13 cellular contexts compared by ENCODE assay signal in the genomic region with DNA sequence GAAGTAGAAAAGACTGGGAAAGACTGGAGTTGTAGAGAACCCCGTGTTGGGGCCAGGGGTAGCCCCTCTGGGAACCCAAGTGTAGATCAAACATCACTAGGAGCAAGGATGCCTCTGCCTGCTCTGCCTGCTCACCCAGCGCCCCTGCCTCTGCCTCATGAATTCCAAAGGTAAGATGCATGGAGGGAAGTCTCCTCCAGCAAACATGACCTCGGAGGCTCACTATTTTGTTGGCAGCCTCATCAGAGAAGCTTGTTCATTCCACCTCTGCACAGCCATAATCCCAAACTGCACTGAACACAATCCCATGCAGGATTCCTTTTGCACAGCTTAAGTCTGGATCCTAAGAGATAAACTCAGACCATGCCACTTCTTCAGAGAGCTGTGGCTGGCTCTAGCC. TPM values are rescaled to one million over a fixed set of nuclear protein-coding genes. Genes with fewer than 3 reads are reported as not detected.
DNase-seq lines count a peak whose midpoint lies in the region; ATAC-seq and TF ChIP-seq lines count a peak whose summit lies in the region.
"Had no signal": no experiment of that assay in that cellular context is flagged by ENCODE, and none has a peak within 500 bp of the region (broad histone marks: within the 10 kb centered on the region; RNA-seq: fewer than 3 reads in every experiment).

No MANE protein-coding gene starts in this region.

- DNase-seq in HFFc6 (peak; percentile 25), NCI-H226 (peak; percentile 21), kidney tubule cell (ENCODE audit: low spot score) (peak; percentile 22)
- DNase-seq: CD8-positive, alpha-beta T cell; COR-L47; DND-41; GDM1 had no signal

- H3K27me3 Mint-ChIP-seq in HFFc6 (ENCODE audit: insufficient read depth), result no peaks in the 10 kb centered on the region; the same call in none of the 2 replicates

- TF ChIP-seq CTCF in HFFc6 (IDR thresholded peaks at IDR 0.05), result no peak

- peaks cover 7% of the 10 kb centered on the region for H3K4me1 Mint-ChIP-seq in HFFc6 (ENCODE audit: low read depth)

- H3K4me3 Mint-ChIP-seq in HFFc6, result no peak overlapping the region
- H3K4me3 Mint-ChIP-seq: CD14-positive monocyte; CD8-positive, alpha-beta T cell had no signal

- H3K36me3 Mint-ChIP-seq in HFFc6 (ENCODE audit: low read depth), result no peaks in the 10 kb centered on the region; the same call in 1 of the 2 replicates

- no peak overlapping the region for H3K27ac Mint-ChIP-seq in HFFc6
- H3K27ac Mint-ChIP-seq: CD8-positive, alpha-beta T cell had no signal

- H3K9me3 Mint-ChIP-seq in HFFc6, result no peaks in the 10 kb centered on the region
- H3K9me3 Mint-ChIP-seq: CD14-positive monocyte; CD8-positive, alpha-beta T cell had no signal

- no peak for ATAC-seq in SK-N-SH treated with all-trans-retinoic acid at 6 μM for 48 hours
- no peak for ATAC-seq in GM21447 (IDR thresholded peaks at IDR 0.05; ENCODE audit: unreplicated experiment)
- no peak for ATAC-seq in HG03139 (IDR thresholded peaks at IDR 0.05; ENCODE audit: unreplicated experiment)
- ATAC-seq: A549; CD8-positive, alpha-beta T cell; HCT116 had no signal

TF ChIP-seq in SK-N-SH treated with all-trans-retinoic acid at 6 μM for 48 hours, 23 proteins besides CTCF, POLR2A, EP300 and RAD21:
- TF ChIP-seq BACH2 (CRISPR knock-in tag; IDR thresholded peaks at IDR 0.05; ENCODE audit: borderline replicate concordance) (no peak), ESRRG (CRISPR knock-in tag; IDR thresholded peaks at IDR 0.05) (no peak), PPARA (CRISPR knock-in tag; IDR thresholded peaks at IDR 0.05; ENCODE audit: borderline replicate concordance) (no peak), ZC3H10 (CRISPR knock-in tag; IDR thresholded peaks at IDR 0.05) (no peak), ZNF565 (CRISPR knock-in tag; conservative IDR thresholded peaks at IDR 0.05; ENCODE audit: low read depth) (no peak), TOX (CRISPR knock-in tag; IDR thresholded peaks at IDR 0.05; ENCODE audit: borderline replicate concordance) (no peak), TCF4 (CRISPR knock-in tag; IDR thresholded peaks at IDR 0.05; ENCODE audit: borderline replicate concordance) (no peak), OSR1 (CRISPR knock-in tag; IDR thresholded peaks at IDR 0.05) (no peak), SNAI2 (CRISPR knock-in tag; IDR thresholded peaks at IDR 0.05) (no peak), ZNF70 (CRISPR knock-in tag; IDR thresholded peaks at IDR 0.05) (no peak), GLIS3 (CRISPR knock-in tag; IDR thresholded peaks at IDR 0.05) (no peak), ARNTL (CRISPR knock-in tag; IDR thresholded peaks at IDR 0.05; ENCODE audit: borderline replicate concordance, low read depth) (no peak), RARB (CRISPR knock-in tag; IDR thresholded peaks at IDR 0.05) (no peak), ZNF8 (CRISPR knock-in tag; IDR thresholded peaks at IDR 0.05) (no peak)
- TF ChIP-seq, protein P1, sequence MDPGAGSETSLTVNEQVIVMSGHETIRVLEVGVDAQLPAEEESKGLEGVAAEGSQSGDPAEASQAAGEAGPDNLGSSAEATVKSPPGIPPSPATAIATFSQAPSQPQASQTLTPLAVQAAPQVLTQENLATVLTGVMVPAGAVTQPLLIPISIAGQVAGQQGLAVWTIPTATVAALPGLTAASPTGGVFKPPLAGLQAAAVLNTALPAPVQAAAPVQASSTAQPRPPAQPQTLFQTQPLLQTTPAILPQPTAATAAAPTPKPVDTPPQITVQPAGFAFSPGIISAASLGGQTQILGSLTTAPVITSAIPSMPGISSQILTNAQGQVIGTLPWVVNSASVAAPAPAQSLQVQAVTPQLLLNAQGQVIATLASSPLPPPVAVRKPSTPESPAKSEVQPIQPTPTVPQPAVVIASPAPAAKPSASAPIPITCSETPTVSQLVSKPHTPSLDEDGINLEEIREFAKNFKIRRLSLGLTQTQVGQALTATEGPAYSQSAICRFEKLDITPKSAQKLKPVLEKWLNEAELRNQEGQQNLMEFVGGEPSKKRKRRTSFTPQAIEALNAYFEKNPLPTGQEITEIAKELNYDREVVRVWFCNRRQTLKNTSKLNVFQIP (CRISPR knock-in tag; IDR thresholded peaks at IDR 0.05; ENCODE audit: borderline replicate concordance, low read depth), result no peak
- TF ChIP-seq, protein P2, sequence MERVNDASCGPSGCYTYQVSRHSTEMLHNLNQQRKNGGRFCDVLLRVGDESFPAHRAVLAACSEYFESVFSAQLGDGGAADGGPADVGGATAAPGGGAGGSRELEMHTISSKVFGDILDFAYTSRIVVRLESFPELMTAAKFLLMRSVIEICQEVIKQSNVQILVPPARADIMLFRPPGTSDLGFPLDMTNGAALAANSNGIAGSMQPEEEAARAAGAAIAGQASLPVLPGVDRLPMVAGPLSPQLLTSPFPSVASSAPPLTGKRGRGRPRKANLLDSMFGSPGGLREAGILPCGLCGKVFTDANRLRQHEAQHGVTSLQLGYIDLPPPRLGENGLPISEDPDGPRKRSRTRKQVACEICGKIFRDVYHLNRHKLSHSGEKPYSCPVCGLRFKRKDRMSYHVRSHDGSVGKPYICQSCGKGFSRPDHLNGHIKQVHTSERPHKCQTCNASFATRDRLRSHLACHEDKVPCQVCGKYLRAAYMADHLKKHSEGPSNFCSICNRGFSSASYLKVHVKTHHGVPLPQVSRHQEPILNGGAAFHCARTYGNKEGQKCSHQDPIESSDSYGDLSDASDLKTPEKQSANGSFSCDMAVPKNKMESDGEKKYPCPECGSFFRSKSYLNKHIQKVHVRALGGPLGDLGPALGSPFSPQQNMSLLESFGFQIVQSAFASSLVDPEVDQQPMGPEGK (CRISPR knock-in tag; IDR thresholded peaks at IDR 0.05; ENCODE audit: borderline replicate concordance), result no peak

RNA-seq across cellular contexts. Expression of gene FRS3, which starts 4.9 kb away (rescaled TPM):
- total RNA-seq in HFFc6 (2021; fragmentation: NEBNext Ultra II Directional; extraction: Animal tissue kit (Norgen Biotek cat#: 25700)), result 1 to 10 TPM; 2.5 to 3.4 (median 2.9) TPM

RNA-seq across cellular contexts. Expression of gene PRICKLE4, which starts 5.7 kb away (rescaled TPM):
- under 1 TPM in 3 of 6 experiments, not detected in 3; 0.30 to 0.68 (median 0.31) TPM for total RNA-seq in HFFc6 (2021; fragmentation: NEBNext Ultra II Directional; extraction: Animal tissue kit (Norgen Biotek cat#: 25700))
- total RNA-seq: CD8-positive, alpha-beta T cell had no signal

RNA-seq across cellular contexts. Expression of gene TOMM6, which starts 12.7 kb away (rescaled TPM):
- total RNA-seq in HFFc6 (2021; fragmentation: NEBNext Ultra II Directional; extraction: Animal tissue kit (Norgen Biotek cat#: 25700)), result 100 to 1,000 TPM; 216 to 234 (median 228) TPM

RNA-seq across cellular contexts. Expression of gene PGC, which starts 27.6 kb away (rescaled TPM):
- not detected for total RNA-seq in HFFc6 (2021; fragmentation: NEBNext Ultra II Directional; extraction: Animal tissue kit (Norgen Biotek cat#: 25700))
- total RNA-seq: CD8-positive, alpha-beta T cell had no signal

RNA-seq across cellular contexts. Expression of gene TFEB, which starts 39.4 kb away (rescaled TPM):
- total RNA-seq in HFFc6 (2021; fragmentation: NEBNext Ultra II Directional; extraction: Animal tissue kit (Norgen Biotek cat#: 25700)), result 10 to 100 TPM in 4 of 6 experiments, 1 to 10 TPM in 2; 8.7 to 14.2 (median 11.0) TPM
